ENCODE assay signal across 26 cellular contexts in the genomic region with DNA sequence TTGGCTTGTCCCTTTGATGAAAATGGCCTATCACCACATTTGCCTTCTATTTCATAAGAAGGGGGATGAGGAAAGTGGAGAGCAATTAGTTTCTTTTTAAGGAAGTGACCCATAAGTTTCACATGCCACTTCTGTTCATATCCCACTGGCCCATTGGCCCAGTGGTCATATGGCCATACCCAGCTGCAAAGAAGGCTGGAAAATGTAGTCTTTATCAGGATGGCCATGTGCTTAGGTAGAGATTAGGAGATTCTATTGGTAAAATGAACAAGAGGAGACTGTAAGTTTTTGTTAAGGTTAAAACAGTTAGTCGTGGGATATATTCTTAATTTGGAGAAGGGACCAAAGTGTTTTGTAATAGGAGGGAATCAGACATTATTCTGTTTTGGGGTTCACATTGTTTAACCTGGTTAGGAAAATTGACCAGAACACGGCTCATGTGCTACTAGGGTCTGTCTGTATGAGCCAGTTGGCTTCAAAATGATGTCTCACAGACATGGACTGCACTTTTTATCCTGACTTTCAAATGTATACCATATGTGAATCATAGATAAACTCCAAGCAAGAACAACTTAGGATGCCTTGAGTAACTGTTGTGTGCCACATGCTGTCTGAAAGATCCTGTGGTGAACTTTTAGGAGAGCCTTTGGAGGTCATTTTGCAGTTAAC. TPM values are rescaled to one million over a fixed set of nuclear protein-coding genes. Genes with fewer than 3 reads are reported as not detected.
"Had no signal": no experiment of that assay in that cellular context is flagged by ENCODE, and none has a peak within 500 bp of the region (broad histone marks: within the 10 kb centered on the region; RNA-seq: fewer than 3 reads in every experiment).

No MANE protein-coding gene starts in this region.

- H3K27ac ChIP-seq: transverse colon, uterus, VCaP had no signal

- H3K36me3 ChIP-seq: transverse colon, uterus had no signal

- DNase-seq: activated CD4-positive, alpha-beta memory T cell treated with anti-CD3 and anti-CD28 coated beads, Interleukin-2, amount 10 ng/mL, durations not matched to agents 7 days and 5 days; activated effector memory CD4-positive, alpha-beta T cell treated with Interleukin-2 at 50 U/mL for 16 hours; activated naive CD4-positive, alpha-beta T cell treated with anti-CD3 and anti-CD28 coated beads, Interleukin-2, amount 10 ng/mL, durations not matched to agents 7 days and 5 days; activated naive CD8-positive, alpha-beta T cell treated with anti-CD3 and anti-CD28 coated beads, Interleukin-2, amount 50 U/mL, for 24 hours; activated T-cell treated with anti-CD3 and anti-CD28 coated beads, Interleukin-2, amount 50 U/mL, for 72 hours; aorta; effector CD4-positive, alpha-beta T cell; foreskin melanocyte; immature natural killer cell; natural killer cell; retina; stimulated activated CD4-positive, alpha-beta T cell treated with anti-CD3 and anti-CD28 coated beads, Interleukin-2, amount 100 ng/mL, for 48 hours; stimulated activated CD8-positive, alpha-beta memory T cell treated with anti-CD3 and anti-CD28 coated beads, Interleukin-4, amount 100 ng/mL, for 48 hours; stimulated activated naive B cell treated with anti-CD40 and anti-IgM and Interleukin-4, amounts not matched to agents 10 μg/mL and 1 μg/mL and 100 μg/mL, for 72 hours; transverse colon; uterus had no signal

- H3K4me1 ChIP-seq: transverse colon, uterus had no signal

- H3K4me3 ChIP-seq: transverse colon, uterus had no signal

- H3K27me3 ChIP-seq: transverse colon, uterus had no signal

RNA-seq across cellular contexts. Expression of gene BOLL, which starts 36.6 kb away (rescaled TPM):
- total RNA-seq: activated CD4-positive, alpha-beta memory T cell treated with anti-CD3 and anti-CD28 coated beads, Interleukin-2, amount 10 ng/mL, durations not matched to agents 7 days and 5 days; activated CD4-positive, alpha-beta T cell treated with anti-CD3 and anti-CD28 coated beads, Interleukin-2, amount 10 ng/mL, durations not matched to agents 24 days and 14 days; aorta; cardiac septum; chondrocyte; kidney epithelial cell; left lobe of liver; lung microvascular endothelial cell; natural killer cell; osteoblast; posterior vena cava; temporal lobe; transverse colon; uterus had no signal
- polyA plus RNA-seq: aorta had no signal
